In genomic region chr17:73284339-73284738, GRCh38 we compare ENCODE assay signal across 3 cellular contexts.
TF ChIP-seq lines count a peak whose summit lies in the region.

No MANE protein-coding gene starts in this region.

TF ChIP-seq in SK-N-SH, 30 proteins besides CTCF, POLR2A, EP300 and RAD21:
- TF ChIP-seq MEF2A (IDR thresholded peaks at IDR 0.05; ENCODE audit: borderline replicate concordance, low read depth) = no peak
- no peak for TF ChIP-seq ELF1 (IDR thresholded peaks at IDR 0.05)
- TF ChIP-seq FOSL2 (IDR thresholded peaks at IDR 0.05; ENCODE audit: borderline replicate concordance, low read depth) = no peak
- TF ChIP-seq POLR2AphosphoS5 (IDR thresholded peaks at IDR 0.05; ENCODE audit: low read depth, low read length) = no peak
- TF ChIP-seq TCF12 (IDR thresholded peaks at IDR 0.05) = no peak

TF ChIP-seq in SK-N-SH treated with all-trans-retinoic acid at 6 μM for 48 hours, 23 proteins besides CTCF, POLR2A, EP300 and RAD21:
- TF ChIP-seq ESRRG (CRISPR knock-in tag; IDR thresholded peaks at IDR 0.05) = no peak
- no peak for TF ChIP-seq TOX (CRISPR knock-in tag; IDR thresholded peaks at IDR 0.05; ENCODE audit: borderline replicate concordance)
- TF ChIP-seq ZNF70 (CRISPR knock-in tag; IDR thresholded peaks at IDR 0.05) = no peak
- no peak for TF ChIP-seq CSRNP3 (CRISPR knock-in tag; IDR thresholded peaks at IDR 0.05)
- no peak for TF ChIP-seq ZFP30 (CRISPR knock-in tag; IDR thresholded peaks at IDR 0.05)
- no peak for TF ChIP-seq ISL1 (CRISPR knock-in tag; IDR thresholded peaks at IDR 0.05)

TF ChIP-seq in K562, 482 proteins besides CTCF, POLR2A, EP300 and RAD21:
- no peak for TF ChIP-seq MXI1 (IDR thresholded peaks at IDR 0.05; ENCODE audit: low read depth, low read length)
- no peak for TF ChIP-seq ZNF121 (CRISPR knock-in tag; conservative IDR thresholded peaks at IDR 0.05)
- no peak for TF ChIP-seq CHD4 (IDR thresholded peaks at IDR 0.05; ENCODE audit: insufficient read depth, insufficient replicate concordance, low read depth, low read length, poor library complexity, severe bottlenecking)
- no peak for TF ChIP-seq POLR2H (tag; IDR thresholded peaks at IDR 0.05; ENCODE audit: low read depth)
- no peak for TF ChIP-seq SIN3B (IDR thresholded peaks at IDR 0.05; ENCODE audit: low read depth)
